In the genomic region with DNA sequence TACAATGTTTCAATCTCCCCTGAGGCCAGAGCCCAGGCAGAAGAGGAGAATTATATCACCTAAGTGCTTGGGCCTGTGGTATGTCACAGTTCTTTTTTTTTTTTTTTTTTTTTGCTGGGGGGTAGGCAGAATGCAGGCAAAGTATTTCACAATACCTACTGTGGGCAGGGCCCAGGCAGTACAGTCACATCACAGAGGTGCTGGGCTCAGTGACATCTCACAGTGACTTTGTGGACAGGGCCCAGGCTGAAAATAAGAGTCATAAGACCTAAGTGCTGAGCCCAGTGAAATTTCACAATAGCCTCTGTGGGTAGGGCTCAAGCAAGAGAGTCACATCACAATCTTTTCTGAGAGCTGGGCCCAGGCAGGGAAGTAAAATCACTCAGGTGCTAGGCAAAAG, we compare ENCODE assay signal across 26 cellular contexts. TPM values are rescaled to one million over a fixed set of nuclear protein-coding genes. Genes with fewer than 3 reads are reported as not detected.
"Had no signal": no experiment of that assay in that cellular context is flagged by ENCODE, and none has a peak within 500 bp of the region (broad histone marks: within the 10 kb centered on the region; RNA-seq: fewer than 3 reads in every experiment).

No MANE protein-coding gene starts in this region.

- H3K27me3 ChIP-seq: gastrocnemius medialis, hepatocyte, neural progenitor cell, right atrium auricular region, spleen, testis, tibial artery, upper lobe of left lung had no signal

- H3K27ac ChIP-seq: epithelial cell of prostate, hepatocyte, neural progenitor cell, parathyroid adenoma, right atrium auricular region, skin epidermis, spleen, testis, tibial artery, upper lobe of left lung had no signal

- DNase-seq: effector CD8-positive, alpha-beta T cell; endodermal cell; foreskin fibroblast; gastrocnemius medialis; head of caudate nucleus; left colon; mucosa of descending colon; naive B cell; spleen; stimulated activated CD4-positive, alpha-beta T cell treated with anti-CD3 and anti-CD28 coated beads, Interleukin-4, amount 100 ng/mL, for 4 hours; stimulated activated naive CD8-positive, alpha-beta T cell treated with anti-CD3 and anti-CD28 coated beads, Interleukin-15, Interleukin-2, amounts not matched to agents 100 U/mL and 50 U/mL, for 24 hours; substantia nigra; testis; tibial artery; upper lobe of left lung had no signal

- ATAC-seq: esophagus mucosa; gastrocnemius medialis; left colon; mucosa of descending colon; stimulated activated memory B cell treated with anti-CD40 and anti-IgM and Interleukin-4, amounts not matched to agents 10 μg/mL and 1 μg/mL and 100 μg/mL, for 72 hours; stimulated activated naive CD8-positive, alpha-beta T cell treated with anti-CD3 and anti-CD28 coated beads, Interleukin-15, Interleukin-2, amounts not matched to agents 100 U/mL and 50 U/mL, for 24 hours had no signal

- H3K4me3 ChIP-seq: gastrocnemius medialis, hepatocyte, lung, mucosa of descending colon, neural progenitor cell, right atrium auricular region, skin epidermis, spleen, testis, tibial artery, upper lobe of left lung had no signal

- H3K36me3 ChIP-seq: gastrocnemius medialis, neural progenitor cell, right atrium auricular region, spleen, tibial artery, upper lobe of left lung had no signal

- H3K4me1 ChIP-seq: gastrocnemius medialis, neural progenitor cell, parathyroid adenoma, right atrium auricular region, spleen, testis, tibial artery, upper lobe of left lung had no signal

- H3K9me3 ChIP-seq: gastrocnemius medialis, right atrium auricular region, testis, tibial artery, upper lobe of left lung had no signal

RNA-seq across cellular contexts. Expression of gene ZNF208, which starts 15.9 kb away (rescaled TPM):
- total RNA-seq: endodermal cell, hepatocyte, mesothelial cell of epicardium, progenitor cell of endocrine pancreas had no signal

RNA-seq across cellular contexts. Expression of gene ZNF257, which starts 25.6 kb away (rescaled TPM):
- total RNA-seq: endodermal cell, hepatocyte, mesothelial cell of epicardium, progenitor cell of endocrine pancreas had no signal
